In genomic region chr2:201971516-201972228, GRCh38 we compare ENCODE assay signal across 16 cellular contexts.
DNase-seq lines count a peak whose midpoint lies in the region; ATAC-seq, FAIRE-seq and TF ChIP-seq lines count a peak whose summit lies in the region.
"Had no signal": no experiment of that assay in that cellular context is flagged by ENCODE, and none has a peak within 500 bp of the region (broad histone marks: within the 10 kb centered on the region; RNA-seq: fewer than 3 reads in every experiment).

No MANE protein-coding gene starts in this region.

- no peaks in the 10 kb centered on the region for H3K36me3 ChIP-seq in iPS DF 6.9 (ENCODE audit: control insufficient read depth, insufficient read depth, low read length)
- H3K36me3 ChIP-seq: BE2C, lower lobe of right lung, suprapubic skin had no signal

- CTCF ChIA-PET in AG04449 (lab: Yijun Ruan, JAX), result interaction anchor here (1.2 kb wide), 1 partner anchor 111 kb away, joined by 3 read pairs; no protein-coding TSS in a partner anchor

- no peak for TF ChIP-seq CTCF in AG04449 (IDR thresholded peaks at IDR 0.05; ENCODE audit: insufficient read depth, low read length, missing control alignments)

- POLR2A ChIA-PET in AG04449 (lab: Yijun Ruan, JAX), result interaction anchor here (0.6 to 0.7 kb wide), 2 partner anchors 18 to 720 kb away, joined by 3 to 5 read pairs; no protein-coding TSS in a partner anchor

- no peak for FAIRE-seq in HTR-8/SVneo (lab: Jason Lieb, UNC)
- FAIRE-seq: frontal cortex had no signal

- no CpG with 5 or more reads among the region's 5 CpGs for WGBS in iPS DF 6.9 (ENCODE audit: insufficient coverage, insufficient read length)

- H3K4me1 ChIP-seq in iPS DF 6.9 (ENCODE audit: control insufficient read depth, insufficient read depth, low read length), result peaks cover 9% of the 10 kb centered on the region; the same call in 1 of the 2 replicates
- H3K4me1 ChIP-seq: lower lobe of right lung, psoas muscle had no signal

- no peaks in the 10 kb centered on the region for H3K9me3 ChIP-seq in iPS DF 6.9 (ENCODE audit: control insufficient read depth, insufficient read depth, low read length)
- H3K9me3 ChIP-seq: BE2C, lower lobe of right lung, psoas muscle, suprapubic skin had no signal

- peak overlapping the region; percentile 32 for H3K27ac ChIP-seq in iPS DF 6.9 (ENCODE audit: low read length)
- H3K27ac ChIP-seq: lower lobe of right lung, psoas muscle, suprapubic skin had no signal

- DNase-seq in AG04449 (ENCODE audit: low read depth, low spot score) (peak; percentile 38), HTR-8/SVneo (ENCODE audit: insufficient read length, low spot score) (peak; percentile 51), astrocyte of the hippocampus (ENCODE audit: low read depth, low spot score) (peak; percentile 86), iPS DF 6.9 (ENCODE audit: low read depth, low spot score) (no peak), NOMO-1 treated with DMSO at 0.1 percent for 48 hours (lab: John Stamatoyannopoulos, UW; ENCODE audit: unreplicated experiment) (no peak), germinal center (ENCODE audit: low spot score) (no peak), superior temporal gyrus (ENCODE audit: extremely low spot score) (no peak)
- DNase-seq: activated CD4-positive, alpha-beta T cell treated with anti-CD3 and anti-CD28 coated beads for 1 hour; BE2C; HCEC 1CT; lower lobe of right lung; psoas muscle; SHP77 treated with DMSO at 0.1 percent for 48 hours had no signal

- H3K27me3 ChIP-seq in iPS DF 6.9 (ENCODE audit: control insufficient read depth, insufficient read depth, low read length), result no peaks in the 10 kb centered on the region
- H3K27me3 ChIP-seq: BE2C, suprapubic skin had no signal

- H3K4me3 ChIP-seq in AG04449 (ENCODE audit: low read depth, low read length) (no peak overlapping the region), iPS DF 6.9 (ENCODE audit: low read length) (no peak overlapping the region)
- H3K4me3 ChIP-seq: lower lobe of right lung, psoas muscle, suprapubic skin had no signal

- ATAC-seq in GM21737 (IDR thresholded peaks at IDR 0.05; ENCODE audit: unreplicated experiment), result no peak
- ATAC-seq: lower lobe of right lung, psoas muscle had no signal

Comparison
In these comparisons a context has a peak if more than half of its experiments do, and no peak if none do; other contexts are left out.
1. DNase-seq: peak in AG04449 (single experiment), HTR-8/SVneo (single experiment) and astrocyte of the hippocampus (single experiment); none in iPS DF 6.9 (single experiment), NOMO-1 treated with DMSO at 0.1 percent for 48 hours (single experiment), germinal center (single experiment) and superior temporal gyrus (single experiment).